In the genomic region with DNA sequence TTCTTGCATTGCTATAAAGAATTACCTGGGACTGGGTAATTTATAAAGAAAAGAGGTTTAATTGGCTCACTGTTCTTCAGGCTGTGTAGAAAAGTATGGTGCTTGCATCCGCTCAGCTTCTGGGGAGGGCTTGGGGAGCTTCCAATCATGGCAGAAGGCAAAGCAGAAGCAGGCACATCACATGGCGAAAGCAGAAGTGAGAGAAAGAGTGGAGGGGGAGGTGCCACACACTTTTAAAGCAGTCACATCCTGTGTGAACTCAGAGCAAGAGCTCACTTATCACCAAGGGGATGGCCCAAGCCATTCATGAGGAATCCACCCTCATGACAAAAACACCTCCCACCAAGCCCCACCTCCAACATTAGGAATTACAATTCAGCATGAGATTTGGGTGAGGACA, we compare ENCODE assay signal across 8 cellular contexts.
A peak's percentile ranks its signal among the peaks of the same experiment; 100 is the strongest.
DNase-seq lines count a peak whose midpoint lies in the region; ATAC-seq and TF ChIP-seq lines count a peak whose summit lies in the region.
"Had no signal": no experiment of that assay in that cellular context is flagged by ENCODE, and none has a peak within 500 bp of the region (broad histone marks: within the 10 kb centered on the region; RNA-seq: fewer than 3 reads in every experiment).

No MANE protein-coding gene starts in this region.

- no peak overlapping the region for H3K4me3 Mint-ChIP-seq in activated B cell treated with CpG ODN at 0.5 μM for 24 hours

- POLR2A ChIA-PET in activated B cell treated with CpG ODN at 0.5 μM for 24 hours (lab: Charles Lee) = no interaction called here

- no peak overlapping the region for H3K27ac Mint-ChIP-seq in activated B cell treated with CpG ODN at 0.5 μM for 24 hours

- no peak for DNase-seq in activated B cell treated with CpG ODN at 0.5 μM for 24 hours
- no peak for DNase-seq in NCI-H2171 treated with DMSO at 0.1 percent for 48 hours (lab: John Stamatoyannopoulos, UW)
- DNase-seq in LoVo (ENCODE audit: low spot score) = no peak
- no peak for DNase-seq in NCI-H774 (lab: John Stamatoyannopoulos, UW)
- DNase-seq: NCI-H1930 had no signal

- ATAC-seq in GM18909 (IDR thresholded peaks at IDR 0.05; ENCODE audit: poor library complexity, unreplicated experiment) = peak; percentile 96
- ATAC-seq in GM21737 (IDR thresholded peaks at IDR 0.05; ENCODE audit: unreplicated experiment) = peak; percentile 95
- peak; percentile 98 for ATAC-seq in HG03432 (IDR thresholded peaks at IDR 0.05; ENCODE audit: unreplicated experiment)
- peak; percentile 75 for ATAC-seq in activated B cell treated with CpG ODN at 0.5 μM for 24 hours (ENCODE audit: low read depth)

- H3K9me3 Mint-ChIP-seq in activated B cell treated with CpG ODN at 0.5 μM for 24 hours = no peaks in the 10 kb centered on the region

- CTCF ChIA-PET in activated B cell treated with CpG ODN at 0.5 μM for 24 hours (lab: Charles Lee) = no interaction called here

- no peaks in the 10 kb centered on the region for H3K36me3 Mint-ChIP-seq in activated B cell treated with CpG ODN at 0.5 μM for 24 hours (ENCODE audit: low read depth)

- intact Hi-C loops in activated B cell treated with CpG ODN at 0.5 μM for 24 hours (cut with micrococcal nuclease) = no loop called here

- TF ChIP-seq CTCF in activated B cell treated with CpG ODN at 0.5 μM for 24 hours (IDR thresholded peaks at IDR 0.05) = no peak

- H3K27me3 Mint-ChIP-seq in activated B cell treated with CpG ODN at 0.5 μM for 24 hours = peaks cover 6% of the 10 kb centered on the region

- H3K4me1 Mint-ChIP-seq in activated B cell treated with CpG ODN at 0.5 μM for 24 hours = peaks cover 8% of the 10 kb centered on the region
